2 cellular contexts compared by ENCODE assay signal in the genomic region with DNA sequence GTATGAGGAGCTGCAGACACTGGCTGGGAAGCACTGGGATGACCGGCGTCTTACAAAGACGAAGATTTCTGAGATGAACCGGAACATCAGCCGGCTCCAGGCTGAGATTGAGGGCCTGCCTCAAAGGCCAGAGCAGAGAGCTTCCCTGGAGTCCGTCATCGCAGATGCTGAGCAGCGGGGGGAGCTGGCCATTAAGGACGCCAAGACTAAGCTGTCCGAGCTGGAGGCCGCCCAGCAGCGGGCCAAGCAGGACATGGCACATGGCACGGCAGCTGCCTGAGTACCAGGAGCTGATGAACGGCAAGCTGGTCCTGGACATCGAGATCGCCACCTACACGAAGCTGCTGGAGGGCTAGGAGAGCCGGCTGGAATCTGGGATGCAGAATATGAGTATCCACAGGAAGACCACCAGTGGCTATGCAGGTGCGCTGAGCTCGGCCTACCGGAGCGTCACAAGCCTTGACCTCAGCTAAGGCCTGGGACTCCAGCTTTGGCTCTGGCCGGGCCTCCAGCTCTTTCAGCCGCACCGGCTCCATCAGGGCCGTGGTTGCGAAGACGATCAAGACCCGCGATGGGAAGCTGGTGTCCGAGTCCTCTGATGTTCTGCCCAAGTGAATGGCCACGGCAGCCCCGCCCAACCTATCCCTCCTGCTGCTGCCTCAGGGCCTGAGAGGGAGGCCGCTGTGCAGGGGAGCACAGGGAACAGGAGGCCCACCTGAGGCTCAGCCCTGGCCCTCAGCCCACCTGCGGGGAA.
TF ChIP-seq lines count a peak whose summit lies in the region.

No MANE protein-coding gene starts in this region.

TF ChIP-seq in IMR-90, 13 proteins besides CTCF, POLR2A, EP300 and RAD21:
- TF ChIP-seq RFX5 (IDR thresholded peaks at IDR 0.05; ENCODE audit: low read depth, low read length) (no peak), CEBPB (IDR thresholded peaks at IDR 0.05; ENCODE audit: low read depth, low read length) (no peak), BHLHE40 (IDR thresholded peaks at IDR 0.05; ENCODE audit: low read depth, low read length) (no peak), CHD1 (IDR thresholded peaks at IDR 0.05; ENCODE audit: low read depth, low read length) (no peak), MXI1 (IDR thresholded peaks at IDR 0.05; ENCODE audit: borderline replicate concordance, low read depth, low read length) (no peak), RCOR1 (IDR thresholded peaks at IDR 0.05; ENCODE audit: insufficient replicate concordance, low read length) (no peak), SMC3 (IDR thresholded peaks at IDR 0.05; ENCODE audit: low read depth, low read length) (no peak), MAZ (IDR thresholded peaks at IDR 0.05; ENCODE audit: borderline replicate concordance, low read depth, low read length) (no peak), MAFK (IDR thresholded peaks at IDR 0.05; ENCODE audit: low read depth, low read length) (no peak), NFE2L2 (IDR thresholded peaks at IDR 0.05; ENCODE audit: low read depth, low read length) (no peak), FOS (IDR thresholded peaks at IDR 0.05; ENCODE audit: low read depth, low read length) (no peak)
- TF ChIP-seq, protein P1, sequence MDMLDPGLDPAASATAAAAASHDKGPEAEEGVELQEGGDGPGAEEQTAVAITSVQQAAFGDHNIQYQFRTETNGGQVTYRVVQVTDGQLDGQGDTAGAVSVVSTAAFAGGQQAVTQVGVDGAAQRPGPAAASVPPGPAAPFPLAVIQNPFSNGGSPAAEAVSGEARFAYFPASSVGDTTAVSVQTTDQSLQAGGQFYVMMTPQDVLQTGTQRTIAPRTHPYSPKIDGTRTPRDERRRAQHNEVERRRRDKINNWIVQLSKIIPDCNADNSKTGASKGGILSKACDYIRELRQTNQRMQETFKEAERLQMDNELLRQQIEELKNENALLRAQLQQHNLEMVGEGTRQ (IDR thresholded peaks at IDR 0.05; ENCODE audit: low read depth, low read length) = no peak
- TF ChIP-seq, protein P2, sequence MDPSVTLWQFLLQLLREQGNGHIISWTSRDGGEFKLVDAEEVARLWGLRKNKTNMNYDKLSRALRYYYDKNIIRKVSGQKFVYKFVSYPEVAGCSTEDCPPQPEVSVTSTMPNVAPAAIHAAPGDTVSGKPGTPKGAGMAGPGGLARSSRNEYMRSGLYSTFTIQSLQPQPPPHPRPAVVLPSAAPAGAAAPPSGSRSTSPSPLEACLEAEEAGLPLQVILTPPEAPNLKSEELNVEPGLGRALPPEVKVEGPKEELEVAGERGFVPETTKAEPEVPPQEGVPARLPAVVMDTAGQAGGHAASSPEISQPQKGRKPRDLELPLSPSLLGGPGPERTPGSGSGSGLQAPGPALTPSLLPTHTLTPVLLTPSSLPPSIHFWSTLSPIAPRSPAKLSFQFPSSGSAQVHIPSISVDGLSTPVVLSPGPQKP (IDR thresholded peaks at IDR 0.05; ENCODE audit: borderline replicate concordance, low read depth, low read length) = no peak
TF ChIP-seq in IMR-90: peak in this region for 0.

TF ChIP-seq in H1, 55 proteins besides CTCF, POLR2A, EP300 and RAD21:
- TF ChIP-seq TAF1 (IDR thresholded peaks at IDR 0.05; ENCODE audit: low read depth, low read length) = no peak
- TF ChIP-seq EGR1 (IDR thresholded peaks at IDR 0.05; ENCODE audit: borderline replicate concordance, low read depth, low read length) = no peak
- no peak for TF ChIP-seq SP1 (IDR thresholded peaks at IDR 0.05; ENCODE audit: low read depth, low read length)
- no peak for TF ChIP-seq SIX5 (IDR thresholded peaks at IDR 0.05; ENCODE audit: low read depth, low read length)
- no peak for TF ChIP-seq CHD7 (IDR thresholded peaks at IDR 0.05; ENCODE audit: insufficient replicate concordance, low read length)
- TF ChIP-seq TAF7 (optimal IDR thresholded peaks at IDR 0.05; ENCODE audit: borderline replicate concordance, low read depth, low read length) = no peak
- no peak for TF ChIP-seq CEBPB (IDR thresholded peaks at IDR 0.05; ENCODE audit: low read depth, low read length)
- no peak for TF ChIP-seq CBX5 (IDR thresholded peaks at IDR 0.05; ENCODE audit: low read depth, low read length)
- TF ChIP-seq CHD2 (IDR thresholded peaks at IDR 0.05; ENCODE audit: low read length) = no peak
- TF ChIP-seq RXRA (IDR thresholded peaks at IDR 0.05; ENCODE audit: insufficient read depth, low read depth, low read length) = no peak
- no peak for TF ChIP-seq ZNF274 (IDR thresholded peaks at IDR 0.05; ENCODE audit: borderline replicate concordance, extremely low read depth, low read length)
- no peak for TF ChIP-seq POLR2AphosphoS5 (IDR thresholded peaks at IDR 0.05; ENCODE audit: low read depth, low read length)
